29 cellular contexts compared by ENCODE assay signal in the genomic region with DNA sequence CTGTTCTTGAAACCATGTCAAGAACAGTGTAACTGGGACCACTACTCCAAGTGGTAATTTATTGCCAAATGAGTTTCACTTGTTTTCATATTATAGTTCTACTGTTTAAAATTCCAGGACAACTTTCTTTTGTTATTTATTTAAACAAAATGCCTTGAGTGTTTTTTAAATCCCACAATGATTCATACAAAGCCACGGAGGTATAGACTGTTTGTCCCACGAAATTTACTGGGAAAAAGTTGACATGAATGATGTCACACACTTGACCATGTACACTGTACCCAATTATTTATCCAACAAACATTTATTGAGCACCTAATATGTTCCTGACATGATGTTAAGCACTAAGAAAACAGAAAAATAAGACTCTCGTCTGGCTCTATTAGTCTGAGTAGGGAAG.
"Had no signal": no experiment of that assay in that cellular context is flagged by ENCODE, and none has a peak within 500 bp of the region (broad histone marks: within the 10 kb centered on the region; RNA-seq: fewer than 3 reads in every experiment).

No MANE protein-coding gene starts in this region.

- H3K4me3 ChIP-seq: ascending aorta, cardiac muscle cell had no signal

- H3K9me3 ChIP-seq: ascending aorta had no signal

- H3K27me3 ChIP-seq: ascending aorta, cardiac muscle cell had no signal

- H3K27ac ChIP-seq: cardiac muscle cell, VCaP had no signal

- H3K36me3 ChIP-seq: ascending aorta, cardiac muscle cell had no signal

- DNase-seq: activated B cell treated with CpG ODN at 0.5 μM for 24 hours; activated CD4-positive, alpha-beta memory T cell treated with anti-CD3 and anti-CD28 coated beads for 36 hours; activated CD4-positive, alpha-beta T cell treated with anti-CD3 and anti-CD28 coated beads for 4 hours; activated CD4-positive, alpha-beta T cell treated with anti-CD3 and anti-CD28 coated beads, Interleukin-2, amount 50 U/mL, for 1 hour; activated CD4-positive, CD25-positive, alpha-beta regulatory T cell treated with anti-CD3 and anti-CD28 coated beads, Interleukin-2, amount 50 U/mL, for 72 hours; activated CD8-positive, alpha-beta memory T cell treated with anti-CD3 and anti-CD28 coated beads for 24 hours; activated CD8-positive, alpha-beta memory T cell treated with anti-CD3 and anti-CD28 coated beads, Interleukin-2, amount 10 ng/mL, durations not matched to agents 7 days and 5 days; activated CD8-positive, alpha-beta memory T cell treated with anti-CD3 and anti-CD28 coated beads, Interleukin-2, amount 50 U/mL, for 48 hours; activated effector memory CD4-positive, alpha-beta T cell treated with Interleukin-2 at 50 U/mL for 16 hours; activated naive CD4-positive, alpha-beta T cell treated with anti-CD3 and anti-CD28 coated beads, Interleukin-2, amount 10 ng/mL, durations not matched to agents 7 days and 5 days; activated naive CD8-positive, alpha-beta T cell treated with anti-CD3 and anti-CD28 coated beads for 36 hours; activated T-cell treated with anti-CD3 and anti-CD28 coated beads, Interleukin-2, amount 50 U/mL, for 48 hours; amygdala; Karpas-422; MM.1S; NCI-H1092; NCI-H1436 treated with DMSO at 0.1 percent for 48 hours; NCI-H1694 treated with DMSO at 0.1 percent for 48 hours; NCI-H2029; NCI-H345; NCI-H524 treated with DMSO at 0.1 percent for 48 hours; Right ventricle myocardium superior; SW 1271; T-helper 1 cell; T-helper 2 cell; T-helper 9 cell had no signal

- ATAC-seq: activated CD8-positive, alpha-beta memory T cell treated with anti-CD3 and anti-CD28 coated beads, Interleukin-2, amount 10 ng/mL, durations not matched to agents 7 days and 5 days had no signal
